In the genomic region with DNA sequence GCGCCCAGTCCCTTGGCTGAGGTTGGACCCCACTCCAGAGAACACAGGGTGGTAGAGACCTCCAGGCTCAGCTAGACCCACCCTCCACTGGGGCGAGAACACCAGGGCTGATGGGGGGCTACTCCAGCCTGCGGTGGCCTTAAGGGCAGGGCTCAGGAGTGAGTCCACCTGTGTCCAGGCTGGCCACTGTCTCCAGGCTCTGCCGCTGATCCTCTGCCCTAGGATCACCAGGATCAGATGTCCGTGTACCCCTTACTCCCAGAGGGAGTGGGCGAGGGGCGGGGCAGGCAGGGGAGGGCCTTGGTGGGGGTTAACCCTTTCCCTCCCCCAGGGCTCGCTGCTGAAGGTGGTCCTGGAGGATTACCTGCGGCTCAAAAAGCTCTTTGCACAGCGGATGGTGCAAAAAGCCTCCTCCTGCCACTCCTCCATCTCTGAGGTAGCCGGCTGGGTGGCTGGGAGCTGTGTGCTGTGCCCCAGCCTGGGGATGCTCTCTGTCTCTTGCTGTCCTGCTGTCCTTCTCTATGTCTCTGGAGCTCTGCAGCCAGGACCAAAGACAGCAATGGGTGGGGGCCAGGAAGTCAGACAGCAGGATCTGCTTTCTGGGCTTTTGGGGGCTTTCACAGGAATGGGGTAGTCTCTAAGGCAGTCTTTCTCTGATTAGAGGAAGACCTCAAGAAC, we compare ENCODE assay signal across 1 cellular context.
TF ChIP-seq lines count a peak whose summit lies in the region.

No MANE protein-coding gene starts in this region.

TF ChIP-seq in HEK293, 187 proteins besides CTCF, POLR2A, EP300 and RAD21:
- TF ChIP-seq, protein P1, sequence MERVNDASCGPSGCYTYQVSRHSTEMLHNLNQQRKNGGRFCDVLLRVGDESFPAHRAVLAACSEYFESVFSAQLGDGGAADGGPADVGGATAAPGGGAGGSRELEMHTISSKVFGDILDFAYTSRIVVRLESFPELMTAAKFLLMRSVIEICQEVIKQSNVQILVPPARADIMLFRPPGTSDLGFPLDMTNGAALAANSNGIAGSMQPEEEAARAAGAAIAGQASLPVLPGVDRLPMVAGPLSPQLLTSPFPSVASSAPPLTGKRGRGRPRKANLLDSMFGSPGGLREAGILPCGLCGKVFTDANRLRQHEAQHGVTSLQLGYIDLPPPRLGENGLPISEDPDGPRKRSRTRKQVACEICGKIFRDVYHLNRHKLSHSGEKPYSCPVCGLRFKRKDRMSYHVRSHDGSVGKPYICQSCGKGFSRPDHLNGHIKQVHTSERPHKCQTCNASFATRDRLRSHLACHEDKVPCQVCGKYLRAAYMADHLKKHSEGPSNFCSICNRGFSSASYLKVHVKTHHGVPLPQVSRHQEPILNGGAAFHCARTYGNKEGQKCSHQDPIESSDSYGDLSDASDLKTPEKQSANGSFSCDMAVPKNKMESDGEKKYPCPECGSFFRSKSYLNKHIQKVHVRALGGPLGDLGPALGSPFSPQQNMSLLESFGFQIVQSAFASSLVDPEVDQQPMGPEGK (tag by site-specific recombination; IDR thresholded peaks at IDR 0.05): 0 out of 2 replicates have a peak, but pooled peaks have one; percentile 2
- TF ChIP-seq GLIS2 (tag by site-specific recombination; IDR thresholded peaks at IDR 0.05) (peak; percentile 4; the same call in 1 of the 2 replicates), ZNF548 (tag by site-specific recombination; IDR thresholded peaks at IDR 0.05) (no peak), PRDM10 (tag by site-specific recombination; IDR thresholded peaks at IDR 0.05) (peak; percentile 99), SP2 (tag by site-specific recombination; IDR thresholded peaks at IDR 0.05) (peak; percentile 21; the same call in 1 of the 2 replicates), ZNF26 (tag by site-specific recombination; IDR thresholded peaks at IDR 0.05) (no peak)
- TF ChIP-seq, protein P2, sequence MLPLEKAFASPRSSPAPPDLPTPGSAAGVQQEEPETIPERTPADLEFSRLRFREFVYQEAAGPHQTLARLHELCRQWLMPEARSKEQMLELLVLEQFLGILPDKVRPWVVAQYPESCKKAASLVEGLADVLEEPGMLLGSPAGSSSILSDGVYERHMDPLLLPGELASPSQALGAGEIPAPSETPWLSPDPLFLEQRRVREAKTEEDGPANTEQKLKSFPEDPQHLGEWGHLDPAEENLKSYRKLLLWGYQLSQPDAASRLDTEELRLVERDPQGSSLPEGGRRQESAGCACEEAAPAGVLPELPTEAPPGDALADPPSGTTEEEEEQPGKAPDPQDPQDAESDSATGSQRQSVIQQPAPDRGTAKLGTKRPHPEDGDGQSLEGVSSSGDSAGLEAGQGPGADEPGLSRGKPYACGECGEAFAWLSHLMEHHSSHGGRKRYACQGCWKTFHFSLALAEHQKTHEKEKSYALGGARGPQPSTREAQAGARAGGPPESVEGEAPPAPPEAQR (tag by site-specific recombination; IDR thresholded peaks at IDR 0.05): no peak
